29 cellular contexts compared by ENCODE assay signal in genomic region chr11:110124605-110125004, GRCh38.
"Had no signal": no experiment of that assay in that cellular context is flagged by ENCODE, and none has a peak within 500 bp of the region (broad histone marks: within the 10 kb centered on the region; RNA-seq: fewer than 3 reads in every experiment).

No MANE protein-coding gene starts in this region.

- H3K27ac ChIP-seq: ascending aorta, breast epithelium, foreskin keratinocyte, heart right ventricle, neutrophil, stomach, thyroid gland had no signal

- DNase-seq: activated CD4-positive, alpha-beta memory T cell treated with anti-CD3 and anti-CD28 coated beads, Interleukin-2, amount 10 ng/mL, durations not matched to agents 7 days and 5 days; activated CD4-positive, alpha-beta T cell treated with anti-CD3 and anti-CD28 coated beads for 1 hour; activated CD4-positive, alpha-beta T cell treated with anti-CD3 and anti-CD28 coated beads, Interleukin-2, amount 10 ng/mL, durations not matched to agents 7 days and 5 days; activated CD8-positive, alpha-beta memory T cell treated with anti-CD3 and anti-CD28 coated beads, Interleukin-2, amount 50 U/mL, for 48 hours; activated gamma-delta T cell; activated naive CD4-positive, alpha-beta T cell treated with anti-CD3 and anti-CD28 coated beads, Interleukin-2, amount 10 ng/mL, durations not matched to agents 7 days and 5 days; activated naive CD8-positive, alpha-beta T cell treated with anti-CD3 and anti-CD28 coated beads, Interleukin-2, amount 10 ng/mL, durations not matched to agents 7 days and 5 days; activated T-cell treated with anti-CD3 and anti-CD28 coated beads, Interleukin-2, amount 50 U/mL, for 24 hours; central memory CD4-positive, alpha-beta T cell; endodermal cell; heart right ventricle; kidney glomerular epithelial cell; small intestine; stimulated activated CD4-positive, alpha-beta T cell treated with anti-CD3 and anti-CD28 coated beads, Interleukin-1b, Interleukin-23, amount 100 ng/mL, for 48 hours; stimulated activated CD4-positive, alpha-beta T cell treated with anti-CD3 and anti-CD28 coated beads, Interleukin-4, amount 100 ng/mL, for 4 hours; stimulated activated CD8-positive, alpha-beta memory T cell treated with anti-CD3 and anti-CD28 coated beads, Interleukin-4, amount 100 ng/mL, for 48 hours; stimulated activated naive B cell treated with anti-CD40 and anti-IgM and Interleukin-4, amounts not matched to agents 10 μg/mL and 1 μg/mL and 100 μg/mL, for 72 hours; stomach; T-helper 2 cell; thyroid gland had no signal

- ATAC-seq: esophagus mucosa; foreskin keratinocyte; heart right ventricle; left lobe of liver; sciatic nerve; stimulated activated naive B cell treated with anti-CD40 and anti-IgM and Interleukin-4, amounts not matched to agents 10 μg/mL and 1 μg/mL and 100 μg/mL, for 72 hours; WTC11 had no signal

- H3K4me3 ChIP-seq: ascending aorta, breast epithelium, heart right ventricle, lung, stomach, thyroid gland had no signal

- H3K9me3 ChIP-seq: ascending aorta, breast epithelium, heart right ventricle, neutrophil, stomach, thyroid gland had no signal

- H3K27me3 ChIP-seq: ascending aorta, breast epithelium, foreskin keratinocyte, heart right ventricle, neutrophil, stomach, thyroid gland had no signal

- H3K36me3 ChIP-seq: ascending aorta, breast epithelium, heart right ventricle, neutrophil, stomach, thyroid gland had no signal
